ENCODE assay signal across 17 cellular contexts in the genomic region with DNA sequence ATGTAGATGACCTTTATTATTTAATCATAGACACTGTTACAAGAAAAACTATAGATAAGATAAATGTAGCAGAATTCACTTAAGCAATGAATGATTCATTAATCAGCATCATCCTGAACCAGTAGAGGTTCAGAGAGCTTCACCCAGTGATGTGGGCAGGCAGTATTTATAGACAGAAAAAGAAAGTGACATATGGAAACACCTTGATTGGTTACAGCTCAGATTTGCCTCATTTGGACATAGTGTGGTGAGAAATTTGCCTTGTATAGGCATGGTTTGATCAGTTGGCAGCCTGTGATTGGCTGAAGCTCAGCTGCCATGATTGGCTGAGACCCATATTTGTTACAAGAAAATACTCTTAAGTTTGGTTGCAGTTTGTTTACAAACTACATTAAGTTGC.
DNase-seq lines count a peak whose midpoint lies in the region; ATAC-seq and TF ChIP-seq lines count a peak whose summit lies in the region.
"Had no signal": no experiment of that assay in that cellular context is flagged by ENCODE, and none has a peak within 500 bp of the region (broad histone marks: within the 10 kb centered on the region; RNA-seq: fewer than 3 reads in every experiment).

No MANE protein-coding gene starts in this region.

- TF ChIP-seq CTCF in GM13977 (IDR thresholded peaks at IDR 0.05; ENCODE audit: extremely low read depth, insufficient read depth, missing control alignments) = no peak

- peaks cover 7% of the 10 kb centered on the region for H3K4me1 Mint-ChIP-seq in stimulated activated effector memory CD8-positive, alpha-beta T cell treated with anti-CD3 and anti-CD28 coated beads, Interleukin-12 subunit alpha, Interleukin-12 subunit beta, amount 100 ng/mL, for 72 hours
- H3K4me1 Mint-ChIP-seq: CD4-positive, CD25-positive, alpha-beta regulatory T cell; T-cell had no signal

- H3K4me3 Mint-ChIP-seq in stimulated activated effector memory CD8-positive, alpha-beta T cell treated with anti-CD3 and anti-CD28 coated beads, Interleukin-12 subunit alpha, Interleukin-12 subunit beta, amount 100 ng/mL, for 72 hours = no peak overlapping the region
- H3K4me3 Mint-ChIP-seq: CD4-positive, CD25-positive, alpha-beta regulatory T cell; H9; T-cell had no signal

- no peaks in the 10 kb centered on the region for H3K36me3 Mint-ChIP-seq in stimulated activated effector memory CD8-positive, alpha-beta T cell treated with anti-CD3 and anti-CD28 coated beads, Interleukin-12 subunit alpha, Interleukin-12 subunit beta, amount 100 ng/mL, for 72 hours
- H3K36me3 Mint-ChIP-seq: CD4-positive, CD25-positive, alpha-beta regulatory T cell; T-cell had no signal

- in situ Hi-C loops in GM13977 (cut with MboI; ENCODE audit: low pct_unique_long_range_greater_than_20kb, low sequenced_read_pairs, unreplicated experiment) = no loop called here

- ATAC-seq in GM18861 (IDR thresholded peaks at IDR 0.05; ENCODE audit: unreplicated experiment) = peak; percentile 35
- peak; percentile 46 for ATAC-seq in GM21360 (IDR thresholded peaks at IDR 0.05; ENCODE audit: unreplicated experiment)
- ATAC-seq in HG03565 (IDR thresholded peaks at IDR 0.05; ENCODE audit: unreplicated experiment) = peak; percentile 28
- peak; percentile 55 for ATAC-seq in stimulated activated effector memory CD8-positive, alpha-beta T cell treated with anti-CD3 and anti-CD28 coated beads, Interleukin-12 subunit alpha, Interleukin-12 subunit beta, amount 100 ng/mL, for 72 hours
- ATAC-seq: Panc1, SK-N-SH treated with all-trans-retinoic acid at 6 μM for 48 hours, T-cell had no signal

- no peak for DNase-seq in stimulated activated effector memory CD8-positive, alpha-beta T cell treated with anti-CD3 and anti-CD28 coated beads, Interleukin-12 subunit alpha, Interleukin-12 subunit beta, amount 100 ng/mL, for 72 hours (ENCODE audit: low spot score in 2 of 2)
- no peak for DNase-seq in GM13977 (ENCODE audit: low spot score)
- DNase-seq in NCI-H2107 (lab: John Stamatoyannopoulos, UW) = no peak
- DNase-seq in kidney tubule cell (ENCODE audit: low spot score) = no peak
- DNase-seq: CD4-positive, CD25-positive, alpha-beta regulatory T cell; DMS79; H9; IMR-90; Karpas-422; NCI-H187; NK-92 treated with Interleukin-12 subunit alpha and Interleukin-12 subunit beta, amount 100 ng/mL, for 24 hours; T-cell had no signal

- no peak overlapping the region for H3K27ac Mint-ChIP-seq in stimulated activated effector memory CD8-positive, alpha-beta T cell treated with anti-CD3 and anti-CD28 coated beads, Interleukin-12 subunit alpha, Interleukin-12 subunit beta, amount 100 ng/mL, for 72 hours
- H3K27ac Mint-ChIP-seq: CD4-positive, CD25-positive, alpha-beta regulatory T cell; H9; T-cell had no signal

- no peaks in the 10 kb centered on the region for H3K9me3 Mint-ChIP-seq in stimulated activated effector memory CD8-positive, alpha-beta T cell treated with anti-CD3 and anti-CD28 coated beads, Interleukin-12 subunit alpha, Interleukin-12 subunit beta, amount 100 ng/mL, for 72 hours
- H3K9me3 Mint-ChIP-seq: H9, T-cell had no signal
